8 cellular contexts compared by ENCODE assay signal in the genomic region with DNA sequence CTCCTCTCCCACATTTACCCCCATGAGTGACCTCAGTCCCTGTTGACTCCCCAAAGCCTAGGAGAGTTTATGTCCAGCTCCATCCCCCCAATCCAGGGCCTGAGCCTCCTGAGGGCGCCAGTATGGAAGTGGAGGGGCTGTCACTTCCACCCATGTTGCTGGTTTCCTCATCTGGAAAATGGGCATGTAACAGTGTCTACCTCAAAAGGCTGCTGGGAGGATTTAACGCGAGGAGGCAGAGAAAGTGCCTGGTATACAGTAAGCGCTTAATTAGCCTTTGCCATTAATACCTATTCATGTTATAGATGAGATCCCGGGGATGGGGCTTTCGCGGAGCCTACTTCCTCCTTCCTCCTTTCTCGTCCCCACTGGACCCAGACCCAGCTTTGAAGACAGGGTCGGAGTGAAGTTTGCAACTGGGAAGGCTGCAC. TPM values are rescaled to one million over a fixed set of nuclear protein-coding genes. Genes with fewer than 3 reads are reported as not detected.
DNase-seq lines count a peak whose midpoint lies in the region; TF ChIP-seq lines count a peak whose summit lies in the region.

No MANE protein-coding gene starts in this region.

- H3F3A ChIP-seq in DOHH2 (ENCODE audit: control insufficient read depth, insufficient read depth) (peaks cover under 1% of the 10 kb centered on the region; the same call in 1 of the 2 replicates), MM.1S (ENCODE audit: insufficient read depth, low read length) (no peaks in the 10 kb centered on the region)

- H4K20me1 ChIP-seq in DOHH2 (ENCODE audit: control insufficient read depth, insufficient read depth, low read depth, low read length) (no peaks in the 10 kb centered on the region), MM.1S (ENCODE audit: insufficient read depth, low read length) (no peaks in the 10 kb centered on the region)

- H3K36me3 ChIP-seq in DOHH2 (ENCODE audit: control insufficient read depth, low read length) (peaks cover 22% of the 10 kb centered on the region), MM.1S (replicated peaks; ENCODE audit: insufficient read depth, low read length) (no peaks in the 10 kb centered on the region), ectodermal cell (ENCODE audit: control insufficient read depth, insufficient read depth, low read length) (no peaks in the 10 kb centered on the region)

- 1 to 2% methylated on average over 9 of the region's 9 CpGs for WGBS in ectodermal cell, 2 experiments

- H3K79me2 ChIP-seq in DOHH2 (ENCODE audit: control insufficient read depth, low read length): peaks cover 28% of the 10 kb centered on the region
- peaks cover 18% of the 10 kb centered on the region for H3K79me2 ChIP-seq in MM.1S (ENCODE audit: low read length)

- H3K36me3 Mint-ChIP-seq in neural crest cell (ENCODE audit: low read depth): peaks cover 14% of the 10 kb centered on the region

- H3K9ac ChIP-seq in MM.1S (ENCODE audit: low read length): peak overlapping the region; percentile 87

- H3K4me3 Mint-ChIP-seq in neural crest cell: peak overlapping the region; percentile 92

- no peaks in the 10 kb centered on the region for H3K9me3 Mint-ChIP-seq in neural crest cell

- H3K27me3 ChIP-seq in DOHH2 (ENCODE audit: control insufficient read depth, low read length): no peaks in the 10 kb centered on the region
- H3K27me3 ChIP-seq in MM.1S (replicated peaks; ENCODE audit: insufficient read depth, low read length): no peaks in the 10 kb centered on the region
- H3K27me3 ChIP-seq in ectodermal cell (ENCODE audit: control insufficient read depth, insufficient read depth, low read length, poor library complexity, severe bottlenecking): no peaks in the 10 kb centered on the region

- H3K9me2 ChIP-seq in DOHH2 (replicated peaks; ENCODE audit: control insufficient read depth, low read length): no peaks in the 10 kb centered on the region
- H3K9me2 ChIP-seq in MM.1S (replicated peaks; ENCODE audit: insufficient read depth, low read length): no peaks in the 10 kb centered on the region

- peak overlapping the region; percentile 96 for H3K27ac Mint-ChIP-seq in neural crest cell (ENCODE audit: unreplicated experiment)

- DNase-seq in MM.1S: no peak
- DNase-seq in neural crest cell (ENCODE audit: low read depth, low spot score): no peak
- no peak for DNase-seq in DMS 273 (lab: John Stamatoyannopoulos, UW; ENCODE audit: unreplicated experiment)
- no peak for DNase-seq in NCI-H146 (lab: John Stamatoyannopoulos, UW)
- DNase-seq in activated gamma-delta T cell (lab: John Stamatoyannopoulos, UW): no peak
- no peak for DNase-seq in NCI-H1417 (lab: John Stamatoyannopoulos, UW)

- peak overlapping the region; percentile 98 for H3K4me3 ChIP-seq in DOHH2 (ENCODE audit: low read length)
- H3K4me3 ChIP-seq in MM.1S (ENCODE audit: low read length): peak overlapping the region; percentile 86
- H3K4me3 ChIP-seq in ectodermal cell (ENCODE audit: insufficient read depth, low read depth, low read length): peak overlapping the region; percentile 97

- peaks cover 18% of the 10 kb centered on the region for H3K4me1 Mint-ChIP-seq in neural crest cell

- H3K9me3 ChIP-seq in DOHH2 (ENCODE audit: control insufficient read depth, insufficient read depth, low read length) (no peaks in the 10 kb centered on the region), MM.1S (replicated peaks; ENCODE audit: insufficient read depth, low read length) (no peaks in the 10 kb centered on the region), ectodermal cell (ENCODE audit: control insufficient read depth, low read length) (no peaks in the 10 kb centered on the region)

- TF ChIP-seq CTCF in DOHH2 (IDR thresholded peaks at IDR 0.05; ENCODE audit: low read depth, low read length, poor library complexity, severe bottlenecking): no peak
- no peak for TF ChIP-seq CTCF in MM.1S (IDR thresholded peaks at IDR 0.05; ENCODE audit: low read length)
- TF ChIP-seq CTCF in neural crest cell (conservative IDR thresholded peaks at IDR 0.05): no peak

- peak overlapping the region; percentile 89 for H2AFZ ChIP-seq in MM.1S (ENCODE audit: low read length)

- H3K27me3 Mint-ChIP-seq in neural crest cell (ENCODE audit: low read depth): no peaks in the 10 kb centered on the region

- H3K4me2 ChIP-seq in DOHH2 (ENCODE audit: low read length): peak overlapping the region; percentile 85
- H3K4me2 ChIP-seq in MM.1S (ENCODE audit: low read depth, low read length): peak overlapping the region; percentile 98

- H3K4me1 ChIP-seq in DOHH2 (ENCODE audit: control insufficient read depth, low read length) (peaks cover 18% of the 10 kb centered on the region), MM.1S (ENCODE audit: low read length) (peaks cover 5% of the 10 kb centered on the region), ectodermal cell (ENCODE audit: control insufficient read depth, insufficient read depth, low read length) (peaks cover 6% of the 10 kb centered on the region)

- H3K27ac ChIP-seq in DOHH2 (ENCODE audit: low read depth, low read length) (peak overlapping the region; percentile 49), MM.1S (ENCODE audit: low read length) (peak overlapping the region; percentile 36; the same call in 1 of the 2 replicates), ectodermal cell (ENCODE audit: insufficient read depth, low read depth, low read length, poor library complexity, severe bottlenecking) (no peak overlapping the region)

RNA-seq across cellular contexts. Expression of gene TYK2, which starts 0.5 kb away (rescaled TPM):
- 61.9 TPM for polyA plus RNA-seq in ectodermal cell (2013, experiment 1 of 4)
- polyA plus RNA-seq in ectodermal cell (2013, experiment 2 of 4): 58.3 TPM
- polyA plus RNA-seq in ectodermal cell (2013, experiment 3 of 4): 45.3 TPM
- 55.3 TPM for polyA plus RNA-seq in ectodermal cell (2013, experiment 4 of 4)
- total RNA-seq in neural crest cell: 100 and 103 TPM in 2 replicates

RNA-seq across cellular contexts. Expression of gene CDC37, which starts 23.4 kb away (rescaled TPM):
- polyA plus RNA-seq in ectodermal cell (2013, experiment 1 of 4): 215 TPM
- 192 TPM for polyA plus RNA-seq in ectodermal cell (2013, experiment 2 of 4)
- 159 TPM for polyA plus RNA-seq in ectodermal cell (2013, experiment 3 of 4)
- 177 TPM for polyA plus RNA-seq in ectodermal cell (2013, experiment 4 of 4)
- 164 TPM in 2 replicates for total RNA-seq in neural crest cell

RNA-seq across cellular contexts. Expression of gene PDE4A, which starts 40.4 kb away (rescaled TPM):
- polyA plus RNA-seq in ectodermal cell (2013, experiment 1 of 4): 5.6 TPM
- polyA plus RNA-seq in ectodermal cell (2013, experiment 2 of 4): 5.4 TPM
- 3.2 TPM for polyA plus RNA-seq in ectodermal cell (2013, experiment 3 of 4)
- polyA plus RNA-seq in ectodermal cell (2013, experiment 4 of 4): 3.1 TPM
- 1.5 and 2.1 TPM in 2 replicates for total RNA-seq in neural crest cell

RNA-seq across cellular contexts. Expression of gene ICAM3, which starts 40.5 kb away (rescaled TPM):
- polyA plus RNA-seq in ectodermal cell (2013, experiment 1 of 4): 2.2 TPM
- 3.4 TPM for polyA plus RNA-seq in ectodermal cell (2013, experiment 2 of 4)
- polyA plus RNA-seq in ectodermal cell (2013, experiment 3 of 4): 2.0 TPM
- 2.9 TPM for polyA plus RNA-seq in ectodermal cell (2013, experiment 4 of 4)
- 9.7 and 10.0 TPM in 2 replicates for total RNA-seq in neural crest cell

RNA-seq across cellular contexts. Expression of gene RAVER1, which starts 46.6 kb away (rescaled TPM):
- 49.9 TPM for polyA plus RNA-seq in ectodermal cell (2013, experiment 1 of 4)
- 55.8 TPM for polyA plus RNA-seq in ectodermal cell (2013, experiment 2 of 4)
- polyA plus RNA-seq in ectodermal cell (2013, experiment 3 of 4): 38.3 TPM
- 37.4 TPM for polyA plus RNA-seq in ectodermal cell (2013, experiment 4 of 4)
- total RNA-seq in neural crest cell: 75.9 and 78.2 TPM in 2 replicates
